1 cellular context compared by ENCODE assay signal in the genomic region with DNA sequence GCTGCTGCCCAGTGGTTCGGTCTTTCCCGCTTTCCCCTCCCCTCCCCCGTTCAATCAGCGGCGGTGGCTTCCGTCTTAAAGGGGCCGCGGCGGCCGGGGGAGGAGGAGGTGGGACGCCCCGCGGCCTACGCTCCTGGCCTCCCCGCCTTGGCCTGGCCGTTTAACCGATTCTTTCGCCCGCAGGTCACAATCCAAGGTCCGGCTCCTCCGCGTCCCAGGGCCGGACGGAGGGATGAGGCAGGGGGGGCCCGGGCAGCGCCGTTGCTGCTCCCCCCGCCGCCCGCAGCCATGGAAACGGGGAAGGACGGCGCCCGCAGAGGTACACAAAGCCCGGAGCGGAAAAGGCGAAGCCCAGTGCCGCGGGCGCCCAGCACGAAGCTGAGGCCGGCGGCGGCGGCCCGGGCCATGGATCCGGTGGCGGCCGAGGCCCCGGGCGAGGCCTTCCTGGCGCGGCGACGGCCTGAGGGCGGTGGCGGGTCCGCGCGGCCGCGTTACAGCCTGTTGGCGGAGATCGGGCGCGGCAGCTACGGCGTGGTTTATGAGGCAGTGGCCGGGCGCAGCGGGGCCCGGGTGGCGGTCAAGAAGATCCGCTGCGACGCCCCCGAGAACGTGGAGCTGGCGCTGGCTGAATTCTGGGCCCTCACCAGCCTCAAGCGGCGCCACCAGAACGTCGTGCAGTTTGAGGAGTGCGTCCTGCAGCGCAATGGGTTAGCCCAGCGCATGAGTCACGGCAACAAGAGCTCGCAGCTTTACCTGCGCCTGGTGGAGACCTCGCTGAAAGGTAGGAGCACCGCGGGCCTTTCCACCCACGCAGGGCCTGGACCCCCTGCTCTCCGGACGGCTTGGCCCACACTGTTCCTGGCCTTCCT.
TF ChIP-seq lines count a peak whose summit lies in the region.

No MANE protein-coding gene starts in this region.

TF ChIP-seq in GM12878, 131 proteins besides CTCF, POLR2A, EP300 and RAD21 (continued from another document):
- peak; percentile 72; the same call in 1 of the 2 replicates for TF ChIP-seq RB1 (IDR thresholded peaks at IDR 0.05; ENCODE audit: borderline replicate concordance)
- peak; percentile 47 for TF ChIP-seq HCFC1 (IDR thresholded peaks at IDR 0.05; ENCODE audit: low read length)
- TF ChIP-seq ZNF24 (IDR thresholded peaks at IDR 0.05) = peak; percentile 50; the same call in 1 of the 2 replicates
- TF ChIP-seq, protein P1, sequence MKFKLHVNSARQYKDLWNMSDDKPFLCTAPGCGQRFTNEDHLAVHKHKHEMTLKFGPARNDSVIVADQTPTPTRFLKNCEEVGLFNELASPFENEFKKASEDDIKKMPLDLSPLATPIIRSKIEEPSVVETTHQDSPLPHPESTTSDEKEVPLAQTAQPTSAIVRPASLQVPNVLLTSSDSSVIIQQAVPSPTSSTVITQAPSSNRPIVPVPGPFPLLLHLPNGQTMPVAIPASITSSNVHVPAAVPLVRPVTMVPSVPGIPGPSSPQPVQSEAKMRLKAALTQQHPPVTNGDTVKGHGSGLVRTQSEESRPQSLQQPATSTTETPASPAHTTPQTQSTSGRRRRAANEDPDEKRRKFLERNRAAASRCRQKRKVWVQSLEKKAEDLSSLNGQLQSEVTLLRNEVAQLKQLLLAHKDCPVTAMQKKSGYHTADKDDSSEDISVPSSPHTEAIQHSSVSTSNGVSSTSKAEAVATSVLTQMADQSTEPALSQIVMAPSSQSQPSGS (IDR thresholded peaks at IDR 0.05; ENCODE audit: low read length) = no peak
- no peak for TF ChIP-seq ESRRA (IDR thresholded peaks at IDR 0.05; ENCODE audit: low read length)
- TF ChIP-seq SMARCA5 (IDR thresholded peaks at IDR 0.05) = peak; percentile 79
- TF ChIP-seq ZNF384 (IDR thresholded peaks at IDR 0.05; ENCODE audit: borderline replicate concordance, low read depth, low read length) = no peak
- peak; percentile 53; the same call in 1 of the 2 replicates for TF ChIP-seq ZSCAN29 (IDR thresholded peaks at IDR 0.05)
- TF ChIP-seq POU2F2 (IDR thresholded peaks at IDR 0.05; ENCODE audit: borderline replicate concordance, low read depth, low read length) = 0 out of 3 replicates have a peak, but pooled peaks have one; percentile 0
- no peak for TF ChIP-seq EZH2 (IDR thresholded peaks at IDR 0.05; ENCODE audit: borderline replicate concordance, control insufficient read depth, low read depth, low read length)
- no peak; the same call in none of the 2 replicates for TF ChIP-seq SIN3A (IDR thresholded peaks at IDR 0.05; ENCODE audit: low read depth, low read length)
- no peak for TF ChIP-seq NRF1 (conservative IDR thresholded peaks at IDR 0.05; ENCODE audit: low read depth, low read length)
- peak; percentile 91 for TF ChIP-seq BMI1 (IDR thresholded peaks at IDR 0.05; ENCODE audit: borderline replicate concordance)
- 0 out of 2 replicates have a peak, but pooled peaks have one; percentile 65 for TF ChIP-seq POLR2AphosphoS2 (IDR thresholded peaks at IDR 0.05; ENCODE audit: low read depth, low read length)
- TF ChIP-seq GATAD2B (conservative IDR thresholded peaks at IDR 0.05; ENCODE audit: low read depth) = peak; percentile 87
- TF ChIP-seq, protein P2, sequence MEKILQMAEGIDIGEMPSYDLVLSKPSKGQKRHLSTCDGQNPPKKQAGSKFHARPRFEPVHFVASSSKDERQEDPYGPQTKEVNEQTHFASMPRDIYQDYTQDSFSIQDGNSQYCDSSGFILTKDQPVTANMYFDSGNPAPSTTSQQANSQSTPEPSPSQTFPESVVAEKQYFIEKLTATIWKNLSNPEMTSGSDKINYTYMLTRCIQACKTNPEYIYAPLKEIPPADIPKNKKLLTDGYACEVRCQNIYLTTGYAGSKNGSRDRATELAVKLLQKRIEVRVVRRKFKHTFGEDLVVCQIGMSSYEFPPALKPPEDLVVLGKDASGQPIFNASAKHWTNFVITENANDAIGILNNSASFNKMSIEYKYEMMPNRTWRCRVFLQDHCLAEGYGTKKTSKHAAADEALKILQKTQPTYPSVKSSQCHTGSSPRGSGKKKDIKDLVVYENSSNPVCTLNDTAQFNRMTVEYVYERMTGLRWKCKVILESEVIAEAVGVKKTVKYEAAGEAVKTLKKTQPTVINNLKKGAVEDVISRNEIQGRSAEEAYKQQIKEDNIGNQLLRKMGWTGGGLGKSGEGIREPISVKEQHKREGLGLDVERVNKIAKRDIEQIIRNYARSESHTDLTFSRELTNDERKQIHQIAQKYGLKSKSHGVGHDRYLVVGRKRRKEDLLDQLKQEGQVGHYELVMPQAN (conservative IDR thresholded peaks at IDR 0.05) = peak; percentile 90; the same call in 1 of the 2 replicates
- TF ChIP-seq DPF2 (IDR thresholded peaks at IDR 0.05) = peak; percentile 77
